In genomic region chr1:153545067-153546055, GRCh38 we compare ENCODE assay signal across 8 cellular contexts. TPM values are rescaled to one million over a fixed set of nuclear protein-coding genes. Genes with fewer than 3 reads are reported as not detected.
A peak's percentile ranks its signal among the peaks of the same experiment; 100 is the strongest.
DNase-seq lines count a peak whose midpoint lies in the region; ATAC-seq and TF ChIP-seq lines count a peak whose summit lies in the region.

S100A4 (minus strand) TSS chr1:153545806; CDS start chr1:153544794, 1,012 bp downstream.

- H3K27me3 ChIP-seq in Loucy (ENCODE audit: insufficient read depth, low read length, poor library complexity, severe bottlenecking) (no peaks in the 10 kb centered on the region), SJSA1 (replicated peaks) (no peaks in the 10 kb centered on the region)

- peak within 1 kb of the TSS; percentile 95 for H3K9ac ChIP-seq in Loucy (ENCODE audit: low read depth, low read length, poor library complexity, severe bottlenecking)

- ATAC-seq in GM19025 (IDR thresholded peaks at IDR 0.05; ENCODE audit: low read depth, unreplicated experiment): peak; percentile 44

- H3K27ac ChIP-seq in SJSA1: no peak within 1 kb of the TSS

- in situ Hi-C loops in ACHN (cut with HindIII; ENCODE audit: low pct_ligation_motif_present, low pct_unique_long_range_greater_than_20kb, low sequenced_read_pairs): no loop called here

- peak; percentile 96 for DNase-seq in ACHN
- peak; percentile 91 to 95 for DNase-seq in SJSA1 (ENCODE audit: low read depth in 1 of 2, low spot score in 2 of 2)
- DNase-seq in activated effector memory CD4-positive, alpha-beta T cell treated with anti-CD3 and anti-CD28 coated beads, Interleukin-2, amount 50 U/mL, for 16 hours: peak; percentile 96
- DNase-seq in foreskin melanocyte: peak; percentile 79
- DNase-seq in occipital lobe (lab: John Stamatoyannopoulos, UW): peak; percentile 36

- H3K4me1 ChIP-seq in Loucy (ENCODE audit: insufficient read depth, low read length, poor library complexity, severe bottlenecking): peaks cover 91% of the 10 kb centered on the region
- peaks cover 58% of the 10 kb centered on the region for H3K4me1 ChIP-seq in SJSA1 (replicated peaks)

- H3K9me2 ChIP-seq in Loucy (replicated peaks; ENCODE audit: low read depth, low read length): no peaks in the 10 kb centered on the region

- H3F3A ChIP-seq in Loucy (ENCODE audit: low read depth): peaks cover 18% of the 10 kb centered on the region

- no peaks in the 10 kb centered on the region for H3K9me3 ChIP-seq in Loucy (ENCODE audit: insufficient read depth, low read depth, low read length)
- H3K9me3 ChIP-seq in SJSA1 (replicated peaks): no peaks in the 10 kb centered on the region

- peaks cover 25% of the 10 kb centered on the region for H4K20me1 ChIP-seq in Loucy (ENCODE audit: insufficient read depth, low read length, poor library complexity, severe bottlenecking)

- peaks cover 13% of the 10 kb centered on the region; the same call in 1 of the 2 replicates for H3K36me3 ChIP-seq in Loucy (ENCODE audit: insufficient read depth, low read length)
- no peaks in the 10 kb centered on the region for H3K36me3 ChIP-seq in SJSA1

- H3K79me2 ChIP-seq in Loucy (ENCODE audit: insufficient read depth, low read length): peaks cover 32% of the 10 kb centered on the region

- TF ChIP-seq CTCF in Loucy (conservative IDR thresholded peaks at IDR 0.05; ENCODE audit: low read length) (peak; percentile 19; the same call in 1 of the 2 replicates), subcutaneous adipose tissue (IDR thresholded peaks at IDR 0.05; ENCODE audit: low read depth) (no peak)

- H2AFZ ChIP-seq in Loucy (ENCODE audit: low read length): no peak within 1 kb of the TSS

- H3K4me3 ChIP-seq in Loucy (ENCODE audit: low read length, poor library complexity, severe bottlenecking) (peak within 1 kb of the TSS; percentile 89), SJSA1 (no peak within 1 kb of the TSS)

- peak within 1 kb of the TSS; percentile 98 for H3K4me2 ChIP-seq in Loucy (ENCODE audit: low read depth, low read length, poor library complexity, severe bottlenecking)

RNA-seq across cellular contexts. Expression of gene S100A4, which starts in this region (rescaled TPM):
- total RNA-seq in SJSA1 (2014; rRNA removed; shearing (Covaris generic)): 5.0 and 9.5 TPM in 2 replicates
- total RNA-seq in occipital lobe (0.62 TPM), subcutaneous adipose tissue (1,000 to 10,000 TPM in 3 of 4 donors, 100 to 1,000 TPM in 1; 497 to 1,679 (median 1,241) TPM)

Comparison
In these comparisons a context has a peak if more than half of its experiments do, and no peak if none do; other contexts are left out.
1. RNA of gene S100A4 (total RNA-seq): 497 to 1,679 TPM in subcutaneous adipose tissue; 5.0 to 9.5 TPM in SJSA1 and 0.62 TPM in occipital lobe (single experiment); every median in the first group is over 10 times any median in the second.
2. Peak in DNase-seq in occipital lobe; RNA of the gene not detected or under 1 TPM.
3. DNase-seq: peak in every context shown above with its lines; median percentile 96 in ACHN; 96 in activated effector memory CD4-positive, alpha-beta T cell treated with anti-CD3 and anti-CD28 coated beads, Interleukin-2, amount 50 U/mL, for 16 hours; 93 in SJSA1; 79 in foreskin melanocyte; 36 in occipital lobe.